26 cellular contexts compared by ENCODE assay signal in genomic region chr10:77380723-77381122, GRCh38.
"Had no signal": no experiment of that assay in that cellular context is flagged by ENCODE, and none has a peak within 500 bp of the region (broad histone marks: within the 10 kb centered on the region; RNA-seq: fewer than 3 reads in every experiment).

No MANE protein-coding gene starts in this region.

- H3K9me3 ChIP-seq: heart left ventricle, lower lobe of right lung, ovary, right atrium auricular region, suprapubic skin, thoracic aorta, tibial artery, upper lobe of right lung had no signal

- H3K27me3 ChIP-seq: ovary, right atrium auricular region, tibial artery, upper lobe of right lung had no signal

- H3K4me3 ChIP-seq: heart left ventricle, lower lobe of right lung, ovary, right atrium auricular region, skin epidermis, suprapubic skin, thoracic aorta, tibial artery, upper lobe of right lung had no signal

- H3K4me1 ChIP-seq: heart left ventricle, lower lobe of right lung, right atrium auricular region, suprapubic skin, upper lobe of right lung had no signal

- ATAC-seq: heart left ventricle, left ventricle myocardium superior, lower lobe of right lung, natural killer cell, sciatic nerve, upper lobe of right lung had no signal

- H3K27ac ChIP-seq: heart left ventricle, lower lobe of right lung, ovary, right atrium auricular region, skin epidermis, suprapubic skin, thoracic aorta, tibial artery, upper lobe of right lung had no signal

- DNase-seq: heart left ventricle; hypothalamus; immature natural killer cell; islet precursor cell; left ventricle myocardium superior; lower lobe of right lung; mammary epithelial cell; mesenchymal stem cell; naive B cell; natural killer cell; nephron progenitor cell; ovary; stimulated activated CD4-positive, alpha-beta T cell treated with anti-CD3 and anti-CD28 coated beads, Interleukin-12 subunit alpha, Interleukin-12 subunit beta, amount 100 ng/mL, for 4 hours; stimulated activated CD4-positive, alpha-beta T cell treated with anti-CD3 and anti-CD28 coated beads, Interleukin-15, amount 100 ng/mL, for 24 hours; stimulated activated CD4-positive, alpha-beta T cell treated with anti-CD3 and anti-CD28 coated beads, Interleukin-2, amount 100 ng/mL, for 24 hours; stimulated activated CD4-positive, alpha-beta T cell treated with anti-CD3 and anti-CD28 coated beads, Interleukin-4, amount 100 ng/mL, for 1 hour; stimulated activated naive CD4-positive, alpha-beta T cell; tibial artery; trophoblast cell; upper lobe of right lung had no signal

- H3K36me3 ChIP-seq: heart left ventricle, lower lobe of right lung, ovary, right atrium auricular region, suprapubic skin, thoracic aorta, tibial artery, upper lobe of right lung had no signal

- FAIRE-seq: urothelium cell line had no signal
